20 cellular contexts compared by ENCODE assay signal in genomic region chr11:61883947-61884346, GRCh38. TPM values are rescaled to one million over a fixed set of nuclear protein-coding genes. Genes with fewer than 3 reads are reported as not detected.
"Had no signal": no experiment of that assay in that cellular context is flagged by ENCODE, and none has a peak within 500 bp of the region (broad histone marks: within the 10 kb centered on the region; RNA-seq: fewer than 3 reads in every experiment).

No MANE protein-coding gene starts in this region.

- H3K9ac ChIP-seq: neural progenitor cell had no signal

- H3K27ac Mint-ChIP-seq: immature natural killer cell; naive thymus-derived CD8-positive, alpha-beta T cell; neural progenitor cell had no signal

- ATAC-seq: foreskin keratinocyte; left lung; lower lobe of right lung; naive thymus-derived CD8-positive, alpha-beta T cell had no signal

- H3K9me3 ChIP-seq: esophagus squamous epithelium, left lung, lower lobe of right lung, ovary, right atrium auricular region, suprapubic skin, thyroid gland, upper lobe of left lung, uterus had no signal

- H3K36me3 Mint-ChIP-seq: immature natural killer cell; naive thymus-derived CD8-positive, alpha-beta T cell; neural progenitor cell had no signal

- H3K4me2 ChIP-seq: neural progenitor cell had no signal

- H3K27me3 ChIP-seq: esophagus squamous epithelium, foreskin keratinocyte, left lung, neural progenitor cell, ovary, right atrium auricular region, suprapubic skin, thyroid gland, upper lobe of left lung, uterus had no signal

- H3K36me3 ChIP-seq: neural progenitor cell, ovary, suprapubic skin, thyroid gland, uterus had no signal

- H3K4me3 Mint-ChIP-seq: immature natural killer cell; naive thymus-derived CD8-positive, alpha-beta T cell; neural progenitor cell had no signal

- H3K4me1 ChIP-seq: foreskin keratinocyte, suprapubic skin, uterus had no signal

- DNase-seq: effector memory CD4-positive, alpha-beta T cell; esophagus squamous epithelium; foreskin keratinocyte; immature natural killer cell; left lung; lower lobe of right lung; mesenchymal stem cell; naive thymus-derived CD8-positive, alpha-beta T cell; ovary; small intestine; stimulated activated CD4-positive, alpha-beta T cell treated with anti-CD3 and anti-CD28 coated beads, Interleukin-12 subunit alpha, Interleukin-12 subunit beta, amount 100 ng/mL, for 4 hours; stimulated activated naive CD4-positive, alpha-beta T cell treated with Interleukin-2 at 50 U/mL for 16 hours; thyroid gland; upper lobe of left lung; uterus had no signal

- H3K4me3 ChIP-seq: esophagus squamous epithelium, left lung, lower lobe of right lung, neural progenitor cell, ovary, right atrium auricular region, suprapubic skin, thyroid gland, upper lobe of left lung, uterus had no signal

- H3K9me3 Mint-ChIP-seq: immature natural killer cell; naive thymus-derived CD8-positive, alpha-beta T cell had no signal

- H3K27ac ChIP-seq: epithelial cell of prostate, esophagus squamous epithelium, foreskin keratinocyte, left lung, lower lobe of right lung, neural progenitor cell, ovary, right atrium auricular region, suprapubic skin, thyroid gland, upper lobe of left lung, uterus had no signal

- H2AFZ ChIP-seq: neural progenitor cell had no signal

RNA-seq across cellular contexts. Expression of gene RAB3IL1, which starts 33.4 kb away (rescaled TPM):
- total RNA-seq: mononuclear cell had no signal
- polyA plus RNA-seq: immature natural killer cell; naive thymus-derived CD8-positive, alpha-beta T cell had no signal

RNA-seq across cellular contexts. Expression of gene FADS2, which starts 55.8 kb away (rescaled TPM):
- total RNA-seq: naive thymus-derived CD8-positive, alpha-beta T cell had no signal
